In genomic region chr21:33937931-33938339, GRCh38 we compare ENCODE assay signal across 14 cellular contexts. TPM values are rescaled to one million over a fixed set of nuclear protein-coding genes. Genes with fewer than 3 reads are reported as not detected.
DNase-seq lines count a peak whose midpoint lies in the region; FAIRE-seq and TF ChIP-seq lines count a peak whose summit lies in the region.
"Had no signal": no experiment of that assay in that cellular context is flagged by ENCODE, and none has a peak within 500 bp of the region (broad histone marks: within the 10 kb centered on the region; RNA-seq: fewer than 3 reads in every experiment).

No MANE protein-coding gene starts in this region.

- peak overlapping the region; percentile 33; the same call in 1 of the 2 replicates for H3K4me2 ChIP-seq in OCI-LY1 (ENCODE audit: low read length)

- H3K27ac Mint-ChIP-seq in activated T-helper 2 cell treated with anti-CD3 and anti-CD28 coated beads, Interferon-gamma antibody, Interleukin-2, Interleukin-4, amounts not matched to agents 10 μg/mL and 5 μg/mL and 100 μg/mL, durations not matched to agents 14 hours and 24 hours and 36 hours: peak overlapping the region; percentile 49

- no peak for TF ChIP-seq CTCF in OCI-LY1 (IDR thresholded peaks at IDR 0.05; ENCODE audit: low read length)

- H3K27me3 Mint-ChIP-seq in activated T-helper 2 cell treated with anti-CD3 and anti-CD28 coated beads, Interferon-gamma antibody, Interleukin-2, Interleukin-4, amounts not matched to agents 10 μg/mL and 5 μg/mL and 100 μg/mL, durations not matched to agents 14 hours and 24 hours and 36 hours (ENCODE audit: low read depth): no peaks in the 10 kb centered on the region

- peak overlapping the region; percentile 87 for H3K27ac ChIP-seq in OCI-LY1 (ENCODE audit: low read depth, low read length, poor library complexity, severe bottlenecking)
- H3K27ac ChIP-seq: left ventricle myocardium inferior, pancreas had no signal

- no peaks in the 10 kb centered on the region for H4K20me1 ChIP-seq in OCI-LY1 (ENCODE audit: insufficient read depth, low read length)

- H3K9me3 ChIP-seq in OCI-LY1 (ENCODE audit: low read length): no peaks in the 10 kb centered on the region
- H3K9me3 ChIP-seq: left ventricle myocardium inferior, MG63, pancreas had no signal

- H3K4me3 ChIP-seq in OCI-LY1 (ENCODE audit: low read depth, low read length, poor library complexity, severe bottlenecking): no peak overlapping the region
- H3K4me3 ChIP-seq: left ventricle myocardium inferior, MG63, pancreas had no signal

- peaks cover 52% of the 10 kb centered on the region for H3K36me3 Mint-ChIP-seq in activated T-helper 2 cell treated with anti-CD3 and anti-CD28 coated beads, Interferon-gamma antibody, Interleukin-2, Interleukin-4, amounts not matched to agents 10 μg/mL and 5 μg/mL and 100 μg/mL, durations not matched to agents 14 hours and 24 hours and 36 hours (ENCODE audit: low read depth)

- no peaks in the 10 kb centered on the region for H3F3A ChIP-seq in OCI-LY1 (ENCODE audit: insufficient read depth, low read length)

- intact Hi-C loops in activated T-helper 2 cell treated with anti-CD3 and anti-CD28 coated beads, Interferon-gamma antibody, Interleukin-2, Interleukin-4, amounts not matched to agents 10 μg/mL and 5 μg/mL and 100 μg/mL, durations not matched to agents 14 hours and 24 hours and 36 hours (cut with micrococcal nuclease): no loop called here

- H3K27me3 ChIP-seq in OCI-LY1 (ENCODE audit: insufficient read depth, low read length): no peaks in the 10 kb centered on the region
- H3K27me3 ChIP-seq: MG63, pancreas had no signal

- H3K4me3 Mint-ChIP-seq in activated T-helper 2 cell treated with anti-CD3 and anti-CD28 coated beads, Interferon-gamma antibody, Interleukin-2, Interleukin-4, amounts not matched to agents 10 μg/mL and 5 μg/mL and 100 μg/mL, durations not matched to agents 14 hours and 24 hours and 36 hours (ENCODE audit: low read depth): no peak overlapping the region

- no peaks in the 10 kb centered on the region for H3K79me2 ChIP-seq in OCI-LY1 (ENCODE audit: insufficient read depth, low read length)

- no peaks in the 10 kb centered on the region for H3K9me3 Mint-ChIP-seq in activated T-helper 2 cell treated with anti-CD3 and anti-CD28 coated beads, Interferon-gamma antibody, Interleukin-2, Interleukin-4, amounts not matched to agents 10 μg/mL and 5 μg/mL and 100 μg/mL, durations not matched to agents 14 hours and 24 hours and 36 hours

- FAIRE-seq in GM18507 (lab: Jason Lieb, UNC): peak; percentile 35
- FAIRE-seq: colon, pancreas had no signal

- H3K4me1 Mint-ChIP-seq in activated T-helper 2 cell treated with anti-CD3 and anti-CD28 coated beads, Interferon-gamma antibody, Interleukin-2, Interleukin-4, amounts not matched to agents 10 μg/mL and 5 μg/mL and 100 μg/mL, durations not matched to agents 14 hours and 24 hours and 36 hours (ENCODE audit: low read depth): peaks cover 51% of the 10 kb centered on the region

- no peaks in the 10 kb centered on the region for H3K9me2 ChIP-seq in OCI-LY1 (ENCODE audit: low read depth, low read length)

- no peak overlapping the region; the same call in 1 of the 2 replicates for H2AFZ ChIP-seq in OCI-LY1 (ENCODE audit: low read length)

- peaks cover 58% of the 10 kb centered on the region for H3K4me1 ChIP-seq in OCI-LY1 (ENCODE audit: insufficient read depth, low read length, severe bottlenecking)
- H3K4me1 ChIP-seq: pancreas had no signal

- no peaks in the 10 kb centered on the region for H3K36me3 ChIP-seq in OCI-LY1 (ENCODE audit: insufficient read depth, low read length)
- H3K36me3 ChIP-seq: left ventricle myocardium inferior, MG63, pancreas had no signal

- DNase-seq in GM18507 (ENCODE audit: extremely low spot score, insufficient read length, low read depth) (no peak), hypothalamus (lab: John Stamatoyannopoulos, UW) (no peak), HuH-7 (ENCODE audit: low spot score) (no peak), DMS 273 treated with DMSO at 0.1 percent for 48 hours (lab: John Stamatoyannopoulos, UW) (no peak)
- no peak for DNase-seq in activated T-helper 2 cell treated with anti-CD3 and anti-CD28 coated beads, Interferon-gamma antibody, Interleukin-2, Interleukin-4, amounts not matched to agents 10 μg/mL and 5 μg/mL and 100 μg/mL, durations not matched to agents 14 hours and 24 hours and 36 hours (ENCODE audit: low spot score)
- peak; percentile 51 for DNase-seq in stimulated activated CD4-positive, alpha-beta T cell treated with anti-CD3 and anti-CD28 coated beads, Interleukin-4, amount 100 ng/mL, for 24 hours
- DNase-seq: foreskin melanocyte, left ventricle myocardium inferior, MG63, NCI-H510A treated with DMSO at 0.1 percent for 48 hours, pancreas, trophoblast cell had no signal

- H3K9ac ChIP-seq in OCI-LY1 (ENCODE audit: low read length): peak overlapping the region; percentile 27; the same call in 1 of the 2 replicates

RNA-seq across cellular contexts. Expression of gene ATP5PO, which starts 22.3 kb away (rescaled TPM):
- 185 and 186 TPM in 2 replicates for total RNA-seq in activated T-helper 2 cell treated with anti-CD3 and anti-CD28 coated beads, Interferon-gamma antibody, Interleukin-2, Interleukin-4, amounts not matched to agents 10 μg/mL and 5 μg/mL and 100 μg/mL, durations not matched to agents 14 hours and 24 hours and 36 hours
